In genomic region chr17:49659983-49660382, GRCh38 we compare ENCODE assay signal across 18 cellular contexts. TPM values are rescaled to one million over a fixed set of nuclear protein-coding genes. Genes with fewer than 3 reads are reported as not detected.
A peak's percentile ranks its signal among the peaks of the same experiment; 100 is the strongest.
DNase-seq lines count a peak whose midpoint lies in the region; ATAC-seq, FAIRE-seq and TF ChIP-seq lines count a peak whose summit lies in the region.
"Had no signal": no experiment of that assay in that cellular context is flagged by ENCODE, and none has a peak within 500 bp of the region (broad histone marks: within the 10 kb centered on the region; RNA-seq: fewer than 3 reads in every experiment).

No MANE protein-coding gene starts in this region.

- H3K4me1 Mint-ChIP-seq in activated naive CD8-positive, alpha-beta T cell (ENCODE audit: low read depth), result peaks cover 60% of the 10 kb centered on the region
- peaks cover 55% of the 10 kb centered on the region for H3K4me1 Mint-ChIP-seq in activated naive CD8-positive, alpha-beta T cell treated with anti-CD3 and anti-CD28 coated beads for 36 hours
- H3K4me1 Mint-ChIP-seq in central memory CD8-positive, alpha-beta T cell, result peaks cover 46% of the 10 kb centered on the region
- peaks cover 7% of the 10 kb centered on the region for H3K4me1 Mint-ChIP-seq in osteocyte (ENCODE audit: unreplicated experiment)
- H3K4me1 Mint-ChIP-seq: GM23338 had no signal

- H3K4me3 Mint-ChIP-seq in activated naive CD8-positive, alpha-beta T cell, result no peak overlapping the region
- no peak overlapping the region for H3K4me3 Mint-ChIP-seq in activated naive CD8-positive, alpha-beta T cell treated with anti-CD3 and anti-CD28 coated beads for 36 hours
- H3K4me3 Mint-ChIP-seq in central memory CD8-positive, alpha-beta T cell, result no peak overlapping the region
- H3K4me3 Mint-ChIP-seq in osteocyte (ENCODE audit: unreplicated experiment), result no peak overlapping the region
- H3K4me3 Mint-ChIP-seq: GM23338, HFFc6 had no signal

- H3K27ac Mint-ChIP-seq in activated naive CD8-positive, alpha-beta T cell, result peak overlapping the region; percentile 1
- no peak overlapping the region for H3K27ac Mint-ChIP-seq in activated naive CD8-positive, alpha-beta T cell treated with anti-CD3 and anti-CD28 coated beads for 36 hours
- H3K27ac Mint-ChIP-seq in central memory CD8-positive, alpha-beta T cell (ENCODE audit: low read depth), result peak overlapping the region; percentile 77
- H3K27ac Mint-ChIP-seq in osteocyte (ENCODE audit: unreplicated experiment), result no peak overlapping the region
- H3K27ac Mint-ChIP-seq: GM23338, HFFc6 had no signal

- TF ChIP-seq CTCF in osteocyte (IDR thresholded peaks at IDR 0.05), result no peak

- no peaks in the 10 kb centered on the region for H3K27me3 Mint-ChIP-seq in activated naive CD8-positive, alpha-beta T cell
- no peaks in the 10 kb centered on the region for H3K27me3 Mint-ChIP-seq in activated naive CD8-positive, alpha-beta T cell treated with anti-CD3 and anti-CD28 coated beads for 36 hours
- H3K27me3 Mint-ChIP-seq in central memory CD8-positive, alpha-beta T cell, result no peaks in the 10 kb centered on the region
- no peaks in the 10 kb centered on the region for H3K27me3 Mint-ChIP-seq in osteocyte (ENCODE audit: unreplicated experiment)

- no peak for DNase-seq in activated naive CD8-positive, alpha-beta T cell treated with anti-CD3 and anti-CD28 coated beads for 36 hours
- no peak for DNase-seq in GM19239 (ENCODE audit: insufficient read length, low spot score)
- no peak for DNase-seq in central memory CD8-positive, alpha-beta T cell (ENCODE audit: low spot score in 2 of 2)
- peak; percentile 13 for DNase-seq in osteocyte (ENCODE audit: extremely low spot score, unreplicated experiment)
- no peak for DNase-seq in NOMO-1 treated with dmso at 0.1 percent for 144 hours (lab: John Stamatoyannopoulos, UW; ENCODE audit: unreplicated experiment)
- DNase-seq in frontal cortex (ENCODE audit: low spot score in 2 of 2), result no peak
- no peak for DNase-seq in foreskin melanocyte
- DNase-seq: C1 segment of cervical spinal cord, EL, HFFc6, NCI-H1048, NCI-H146, NCI-H2081 treated with DMSO at 0.1 percent for 48 hours, NCI-H510A, NCI-H774 had no signal

- H3K9me3 Mint-ChIP-seq in activated naive CD8-positive, alpha-beta T cell (ENCODE audit: low read depth), result no peaks in the 10 kb centered on the region
- H3K9me3 Mint-ChIP-seq in activated naive CD8-positive, alpha-beta T cell treated with anti-CD3 and anti-CD28 coated beads for 36 hours, result no peaks in the 10 kb centered on the region
- H3K9me3 Mint-ChIP-seq in central memory CD8-positive, alpha-beta T cell, result no peaks in the 10 kb centered on the region
- H3K9me3 Mint-ChIP-seq in osteocyte (ENCODE audit: unreplicated experiment), result no peaks in the 10 kb centered on the region
- H3K9me3 Mint-ChIP-seq: HFFc6 had no signal

- FAIRE-seq in GM19239 (lab: Jason Lieb, UNC), result peak; percentile 18
- no peak for FAIRE-seq in frontal cortex (lab: Jason Lieb, UNC)
- FAIRE-seq: A549 had no signal

- H3K36me3 Mint-ChIP-seq in activated naive CD8-positive, alpha-beta T cell, result peaks cover 23% of the 10 kb centered on the region
- peaks cover 22% of the 10 kb centered on the region for H3K36me3 Mint-ChIP-seq in activated naive CD8-positive, alpha-beta T cell treated with anti-CD3 and anti-CD28 coated beads for 36 hours
- H3K36me3 Mint-ChIP-seq in central memory CD8-positive, alpha-beta T cell (ENCODE audit: insufficient read depth), result peaks cover 12% of the 10 kb centered on the region
- peaks cover 16% of the 10 kb centered on the region for H3K36me3 Mint-ChIP-seq in osteocyte (ENCODE audit: unreplicated experiment)

- ATAC-seq in central memory CD8-positive, alpha-beta T cell (replicated peaks; ENCODE audit: extremely low read depth, poor library complexity, severe bottlenecking), result no peak
- ATAC-seq: A549, GM23338 had no signal

RNA-seq across cellular contexts. Expression of gene SPOP, which starts 17.9 kb away (rescaled TPM):
- total RNA-seq in activated naive CD8-positive, alpha-beta T cell treated with anti-CD3 and anti-CD28 coated beads for 36 hours, result 10 to 100 TPM; 56.6 to 57.7 TPM
- 63.9 and 68.6 TPM in 2 replicates for total RNA-seq in osteocyte
- 142 TPM for total RNA-seq in frontal cortex

RNA-seq across cellular contexts. Expression of gene SLC35B1, which starts 47.8 kb away (rescaled TPM):
- total RNA-seq in activated naive CD8-positive, alpha-beta T cell treated with anti-CD3 and anti-CD28 coated beads for 36 hours, result 10 to 100 TPM; 58.6 to 63.8 TPM
- total RNA-seq in osteocyte (60.0 and 62.0 TPM in 2 replicates), frontal cortex (56.7 TPM)

Comparison
In these comparisons a context has a peak if more than half of its experiments do, and no peak if none do; other contexts are left out.
1. H3K27ac Mint-ChIP-seq: peak in activated naive CD8-positive, alpha-beta T cell (single experiment) and central memory CD8-positive, alpha-beta T cell (single experiment); none in activated naive CD8-positive, alpha-beta T cell treated with anti-CD3 and anti-CD28 coated beads for 36 hours (single experiment) and osteocyte (single experiment).